Comparison of ENCODE assay signal across 10 cellular contexts in the genomic region with DNA sequence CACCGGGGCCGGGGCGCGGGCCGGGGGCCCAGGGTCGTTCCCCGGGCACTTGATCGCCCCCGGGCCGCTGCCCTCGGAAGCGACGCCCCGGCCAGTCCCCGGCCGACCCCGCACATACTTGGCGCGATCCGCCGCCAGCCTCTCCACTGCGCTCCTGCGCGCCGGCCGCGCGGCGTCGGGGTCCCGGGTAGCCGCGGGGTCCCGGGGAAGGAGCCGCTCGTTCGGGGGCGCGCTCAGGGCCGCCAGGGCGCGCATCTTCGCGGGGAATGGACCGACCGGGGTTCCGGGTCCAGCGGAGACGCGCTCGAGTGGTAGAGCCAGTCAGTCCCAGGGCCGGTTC. TPM values are rescaled to one million over a fixed set of nuclear protein-coding genes. Genes with fewer than 3 reads are reported as not detected.
DNase-seq lines count a peak whose midpoint lies in the region; ATAC-seq and TF ChIP-seq lines count a peak whose summit lies in the region.
"Had no signal": no experiment of that assay in that cellular context is flagged by ENCODE, and none has a peak within 500 bp of the region (broad histone marks: within the 10 kb centered on the region; RNA-seq: fewer than 3 reads in every experiment).

No MANE protein-coding gene starts in this region.

- peak in 1 of 4 donors; percentile 62 for TF ChIP-seq POLR2A in upper lobe of left lung (IDR thresholded peaks at IDR 0.05)

- peak overlapping the region; percentile 35 for H3K4me3 Mint-ChIP-seq in activated CD8-positive, alpha-beta memory T cell treated with anti-CD3 and anti-CD28 coated beads, Interleukin-2, amount 10 ng/mL, durations not matched to agents 7 days and 5 days

- H3K9me3 ChIP-seq in effector memory CD4-positive, alpha-beta T cell (ENCODE audit: control insufficient read depth, low read length): no peaks in the 10 kb centered on the region
- H3K9me3 ChIP-seq in mesodermal cell (ENCODE audit: control insufficient read depth, low read length) (no peaks in the 10 kb centered on the region), upper lobe of left lung (no peaks in the 10 kb centered on the region)

- H3K4me3 ChIP-seq in effector memory CD4-positive, alpha-beta T cell (ENCODE audit: insufficient read depth, low read depth, low read length, poor library complexity, severe bottlenecking): peak overlapping the region; percentile 71
- peak overlapping the region; percentile 39 for H3K4me3 ChIP-seq in mesodermal cell (ENCODE audit: extremely low read depth, insufficient read depth, low read length, poor library complexity, severe bottlenecking)
- peak overlapping the region; percentile 53 to 66 (median 60) for H3K4me3 ChIP-seq in upper lobe of left lung

- peaks cover 2% of the 10 kb centered on the region for H3K36me3 Mint-ChIP-seq in activated CD8-positive, alpha-beta memory T cell treated with anti-CD3 and anti-CD28 coated beads, Interleukin-2, amount 10 ng/mL, durations not matched to agents 7 days and 5 days

- DNase-seq in activated CD8-positive, alpha-beta memory T cell treated with anti-CD3 and anti-CD28 coated beads, Interleukin-2, amount 10 ng/mL, durations not matched to agents 7 days and 5 days: no peak
- no peak for DNase-seq in activated CD8-positive, alpha-beta memory T cell treated with anti-CD3 and anti-CD28 coated beads for 24 hours
- DNase-seq in effector memory CD4-positive, alpha-beta T cell: no peak
- DNase-seq in upper lobe of left lung (no peak), C1 segment of cervical spinal cord (lab: John Stamatoyannopoulos, UW) (no peak)

- no peak for TF ChIP-seq EP300 in upper lobe of left lung (IDR thresholded peaks at IDR 0.05)

- peaks cover 15% of the 10 kb centered on the region for H3K4me1 ChIP-seq in effector memory CD4-positive, alpha-beta T cell (ENCODE audit: control insufficient read depth, insufficient read depth, low read length, poor library complexity, severe bottlenecking)
- H3K4me1 ChIP-seq in mesodermal cell (ENCODE audit: control insufficient read depth, insufficient read depth, low read length, poor library complexity, severe bottlenecking) (peaks cover 3% of the 10 kb centered on the region), upper lobe of left lung (peaks cover 5 to 28% (median 18%) of the 10 kb centered on the region in 4 donors)

- H3K9me3 Mint-ChIP-seq in activated CD8-positive, alpha-beta memory T cell treated with anti-CD3 and anti-CD28 coated beads, Interleukin-2, amount 10 ng/mL, durations not matched to agents 7 days and 5 days (ENCODE audit: low read depth): no peaks in the 10 kb centered on the region
- H3K9me3 Mint-ChIP-seq: dendritic cell treated with granulocyte-macrophage colony-stimulating factor and Interleukin-4, amounts not matched to agents 40 ng/mL and 50 ng/mL, for 4 days had no signal

- H3K4me1 Mint-ChIP-seq in activated CD8-positive, alpha-beta memory T cell treated with anti-CD3 and anti-CD28 coated beads, Interleukin-2, amount 10 ng/mL, durations not matched to agents 7 days and 5 days: peaks cover 13% of the 10 kb centered on the region

- peak in 1 of 6 experiments; percentile 9 for TF ChIP-seq CTCF in upper lobe of left lung (IDR thresholded peaks at IDR 0.05)

- CTCF ChIA-PET in activated CD8-positive, alpha-beta memory T cell treated with anti-CD3 and anti-CD28 coated beads, Interleukin-2, amount 10 ng/mL, durations not matched to agents 7 days and 5 days (lab: Charles Lee): interaction anchor here (1.0 to 2.1 kb wide), 3 partner anchors 10 to 28 kb away, joined by 3 to 8 read pairs (median 5); no protein-coding TSS in a partner anchor

- no peak overlapping the region for H3K27ac Mint-ChIP-seq in activated CD8-positive, alpha-beta memory T cell treated with anti-CD3 and anti-CD28 coated beads, Interleukin-2, amount 10 ng/mL, durations not matched to agents 7 days and 5 days
- H3K27ac Mint-ChIP-seq: dendritic cell treated with granulocyte-macrophage colony-stimulating factor and Interleukin-4, amounts not matched to agents 40 ng/mL and 50 ng/mL, for 4 days; IgD-negative memory B cell had no signal

- no peak overlapping the region for H3K27ac ChIP-seq in effector memory CD4-positive, alpha-beta T cell (ENCODE audit: insufficient read depth, low read length, poor library complexity, severe bottlenecking)
- H3K27ac ChIP-seq in mesodermal cell (ENCODE audit: low read depth, low read length, severe bottlenecking): no peak overlapping the region
- H3K27ac ChIP-seq in upper lobe of left lung: peak overlapping the region; percentile 80 to 88 (median 83)

- H3K36me3 ChIP-seq in effector memory CD4-positive, alpha-beta T cell (ENCODE audit: control insufficient read depth, insufficient read depth, low read length): no peaks in the 10 kb centered on the region
- H3K36me3 ChIP-seq in mesodermal cell (ENCODE audit: control insufficient read depth, insufficient read depth, low read length): no peaks in the 10 kb centered on the region
- H3K36me3 ChIP-seq in upper lobe of left lung: no peaks in the 10 kb centered on the region

- WGBS in mesodermal cell (ENCODE audit: insufficient coverage in 2 of 2), 2 experiments: 0 to 1% methylated on average over 44 to 52 of the region's 52 CpGs
- WGBS in upper lobe of left lung, 2 donors: 0 to 2% methylated on average over 7 to 22 of the region's 52 CpGs

- peaks cover 73% of the 10 kb centered on the region for H3K27me3 Mint-ChIP-seq in activated CD8-positive, alpha-beta memory T cell treated with anti-CD3 and anti-CD28 coated beads, Interleukin-2, amount 10 ng/mL, durations not matched to agents 7 days and 5 days

- ATAC-seq in activated CD8-positive, alpha-beta memory T cell treated with anti-CD3 and anti-CD28 coated beads, Interleukin-2, amount 10 ng/mL, durations not matched to agents 7 days and 5 days: peak; percentile 39
- ATAC-seq in upper lobe of left lung (ENCODE audit: low FRiP score in 2 of 2): peak in 1 of 2 donors; percentile 18
- ATAC-seq in GM21786 (IDR thresholded peaks at IDR 0.05; ENCODE audit: unreplicated experiment): no peak
- no peak for ATAC-seq in HG02798 (IDR thresholded peaks at IDR 0.05; ENCODE audit: poor library complexity, unreplicated experiment)

- H3K27me3 ChIP-seq in effector memory CD4-positive, alpha-beta T cell (replicated peaks; ENCODE audit: control insufficient read depth, insufficient read depth, low read length, poor library complexity, severe bottlenecking): peaks cover 19% of the 10 kb centered on the region
- peaks cover 0 to 19% (median 7%) of the 10 kb centered on the region in 4 donors for H3K27me3 ChIP-seq in upper lobe of left lung

RNA-seq across cellular contexts. Expression of a gene that starts 0.2 kb away (rescaled TPM):
- 1 to 10 TPM in 1 of 2 experiments, under 1 TPM in 1; 0.37 to 2.1 TPM for total RNA-seq in activated CD8-positive, alpha-beta memory T cell treated with anti-CD3 and anti-CD28 coated beads, Interleukin-2, amount 10 ng/mL, durations not matched to agents 7 days and 5 days
- 0.26 TPM for polyA plus RNA-seq in mesodermal cell (2013, experiment 1 of 2)
- not detected for polyA plus RNA-seq in mesodermal cell (2013, experiment 2 of 2)
- 1 to 10 TPM; 2.7 to 6.7 (median 4.5) TPM for total RNA-seq in upper lobe of left lung
- polyA plus RNA-seq: IgD-negative memory B cell had no signal

Comparison
In these comparisons a context has a peak if more than half of its experiments do, and no peak if none do; other contexts are left out.
1. H3K27ac ChIP-seq: peak in upper lobe of left lung (4 of 4); none in effector memory CD4-positive, alpha-beta T cell (single experiment) and mesodermal cell (single experiment).
2. Peak in every context shown above with its lines, with median percentiles within 50 percentile points of each other: H3K4me3 ChIP-seq.